Comparison of ENCODE assay signal across 1 cellular context in genomic region chr5:157749462-157749799, GRCh38.
TF ChIP-seq lines count a peak whose summit lies in the region.

No MANE protein-coding gene starts in this region.

TF ChIP-seq in IMR-90, 13 proteins besides CTCF, POLR2A, EP300 and RAD21 (continued from another document):
- no peak for TF ChIP-seq USF2 (IDR thresholded peaks at IDR 0.05; ENCODE audit: low read depth, low read length)
- no peak for TF ChIP-seq BHLHE40 (IDR thresholded peaks at IDR 0.05; ENCODE audit: low read depth, low read length)
- TF ChIP-seq MXI1 (IDR thresholded peaks at IDR 0.05; ENCODE audit: borderline replicate concordance, low read depth, low read length) = no peak
- no peak for TF ChIP-seq ELK1 (IDR thresholded peaks at IDR 0.05; ENCODE audit: borderline replicate concordance, low read depth, low read length)
- TF ChIP-seq SMC3 (IDR thresholded peaks at IDR 0.05; ENCODE audit: low read depth, low read length) = no peak
- TF ChIP-seq MAFK (IDR thresholded peaks at IDR 0.05; ENCODE audit: low read depth, low read length) = no peak
